Comparison of ENCODE assay signal across 8 cellular contexts in genomic region chr12:119667577-119668314, GRCh38. TPM values are rescaled to one million over a fixed set of nuclear protein-coding genes. Genes with fewer than 3 reads are reported as not detected.
DNase-seq lines count a peak whose midpoint lies in the region; ATAC-seq, FAIRE-seq and TF ChIP-seq lines count a peak whose summit lies in the region.

Gene PRKAB1 (plus strand): TSS chr12:119668133. CDS start chr12:119668245, 112 bp downstream.

- peak within 1 kb of the TSS; percentile 97 for H3K27ac ChIP-seq in HUES48 (ENCODE audit: low read depth, low read length)
- peak within 1 kb of the TSS; percentile 78 for H3K27ac ChIP-seq in endodermal cell (ENCODE audit: low read depth, low read length)
- H3K27ac ChIP-seq in mesodermal cell (ENCODE audit: low read depth, low read length, severe bottlenecking): peak within 1 kb of the TSS; percentile 81

- H3K4me3 Mint-ChIP-seq in endodermal cell: peak within 1 kb of the TSS; percentile 91

- H3K36me3 ChIP-seq in HUES48 (ENCODE audit: control insufficient read depth, insufficient read depth, low read length) (peaks cover 31% of the 10 kb centered on the region), NT2/D1 (ENCODE audit: insufficient read depth, insufficient read length, low read length) (peaks cover 33% of the 10 kb centered on the region), endodermal cell (ENCODE audit: control insufficient read depth, insufficient read depth, low read length) (peaks cover 29% of the 10 kb centered on the region), mesodermal cell (ENCODE audit: control insufficient read depth, insufficient read depth, low read length) (peaks cover 33% of the 10 kb centered on the region)

- no peaks in the 10 kb centered on the region for H3K9me3 ChIP-seq in HUES48 (ENCODE audit: control insufficient read depth, insufficient read depth, low read length)
- H3K9me3 ChIP-seq in NT2/D1 (ENCODE audit: insufficient read depth, low read length): no peaks in the 10 kb centered on the region
- no peaks in the 10 kb centered on the region for H3K9me3 ChIP-seq in endodermal cell (ENCODE audit: control insufficient read depth, low read length)
- no peaks in the 10 kb centered on the region for H3K9me3 ChIP-seq in mesodermal cell (ENCODE audit: control insufficient read depth, low read length)

- peaks cover 2% of the 10 kb centered on the region for H3K27me3 Mint-ChIP-seq in endodermal cell (ENCODE audit: insufficient read depth)

- FAIRE-seq in D721Med (lab: Jason Lieb, UNC): no peak

- H3K27ac Mint-ChIP-seq in endodermal cell: peak within 1 kb of the TSS; percentile 87

- H3K36me3 Mint-ChIP-seq in endodermal cell (ENCODE audit: low read depth): peaks cover 31% of the 10 kb centered on the region

- H3K4me1 ChIP-seq in HUES48 (ENCODE audit: control insufficient read depth, insufficient read depth, low read length): peaks cover 7% of the 10 kb centered on the region
- no peaks in the 10 kb centered on the region for H3K4me1 ChIP-seq in NT2/D1 (ENCODE audit: insufficient read depth, insufficient read length)
- peaks cover 14% of the 10 kb centered on the region for H3K4me1 ChIP-seq in endodermal cell (ENCODE audit: control insufficient read depth, insufficient read depth, low read length)
- H3K4me1 ChIP-seq in mesodermal cell (ENCODE audit: control insufficient read depth, insufficient read depth, low read length, poor library complexity, severe bottlenecking): no peaks in the 10 kb centered on the region

- ATAC-seq in GM21390 (IDR thresholded peaks at IDR 0.05; ENCODE audit: unreplicated experiment): peak; percentile 90

- peaks cover 28% of the 10 kb centered on the region for H3K4me1 Mint-ChIP-seq in endodermal cell

- H3K27me3 ChIP-seq in HUES48 (ENCODE audit: control insufficient read depth, insufficient read depth, low read length) (no peaks in the 10 kb centered on the region), NT2/D1 (ENCODE audit: insufficient read depth, insufficient read length) (no peaks in the 10 kb centered on the region), endodermal cell (ENCODE audit: control insufficient read depth, insufficient read depth, low read length, poor library complexity, severe bottlenecking) (no peaks in the 10 kb centered on the region)

- TF ChIP-seq CTCF in D721Med (IDR thresholded peaks at IDR 0.05; ENCODE audit: insufficient read depth, missing control alignments): peak; percentile 75
- TF ChIP-seq CTCF in endodermal cell (conservative IDR thresholded peaks at IDR 0.05): peak; percentile 99

- H3K4me3 ChIP-seq in HUES48 (ENCODE audit: low read depth, low read length) (peak within 1 kb of the TSS; percentile 93), NT2/D1 (ENCODE audit: insufficient read length, low read depth) (peak within 1 kb of the TSS; percentile 95), endodermal cell (ENCODE audit: low read length) (peak within 1 kb of the TSS; percentile 98), mesodermal cell (ENCODE audit: extremely low read depth, insufficient read depth, low read length, poor library complexity, severe bottlenecking) (peak within 1 kb of the TSS; percentile 97)

- H3K9me3 Mint-ChIP-seq in endodermal cell: no peaks in the 10 kb centered on the region

- DNase-seq in D721Med (ENCODE audit: insufficient read length, low spot score): peak; percentile 77
- DNase-seq in NT2/D1 (ENCODE audit: low read depth, low spot score): peak; percentile 98
- peak; percentile 85 for DNase-seq in activated CD8-positive, alpha-beta memory T cell treated with anti-CD3 and anti-CD28 coated beads, Interleukin-2, amount 50 U/mL, for 1 hour (ENCODE audit: extremely low read depth)
- peak; percentile 100 for DNase-seq in endodermal cell
- DNase-seq in stimulated activated CD8-positive, alpha-beta memory T cell treated with anti-CD3 and anti-CD28 coated beads, Interleukin-15, amount 100 ng/mL, for 4 hours (ENCODE audit: low read depth in 2 of 2): peak; percentile 90 to 94

- WGBS in endodermal cell (ENCODE audit: insufficient coverage in 1 of 2, insufficient read length in 1 of 2), 2 experiments: 0% methylated on average over 40 to 68 of the region's 68 CpGs
- WGBS in mesodermal cell (ENCODE audit: insufficient coverage in 2 of 2), 2 experiments: 0% methylated on average over 65 to 67 of the region's 68 CpGs

- peak within 1 kb of the TSS; percentile 84 for H3K9ac ChIP-seq in HUES48 (ENCODE audit: low read depth, low read length)
- peak within 1 kb of the TSS; percentile 96 for H3K9ac ChIP-seq in NT2/D1 (ENCODE audit: insufficient read length, low read depth)
- peak within 1 kb of the TSS; percentile 84 for H3K9ac ChIP-seq in endodermal cell (ENCODE audit: extremely low read depth, low read length, poor library complexity, severe bottlenecking)

RNA-seq across cellular contexts. Expression of gene PRKAB1, which starts in this region (rescaled TPM):
- 10 to 100 TPM; 28.8 to 32.0 TPM for total RNA-seq in endodermal cell
- polyA plus RNA-seq in endodermal cell (2013, experiment 1 of 2): 34.2 TPM
- 31.7 TPM for polyA plus RNA-seq in endodermal cell (2013, experiment 2 of 2)
- polyA plus RNA-seq in mesodermal cell (2013, experiment 1 of 2): 25.4 TPM
- 21.2 TPM for polyA plus RNA-seq in mesodermal cell (2013, experiment 2 of 2)

Comparison
In these comparisons a context has a peak if more than half of its experiments do, and no peak if none do; other contexts are left out.
1. Peak in every context shown above with its lines: DNase-seq, ATAC-seq, H3K4me3 ChIP-seq and H3K27ac ChIP-seq.